1 cellular context compared by ENCODE assay signal in genomic region chr7:100885440-100886141, GRCh38.
TF ChIP-seq lines count a peak whose summit lies in the region.

No MANE protein-coding gene starts in this region.

TF ChIP-seq in K562, 482 proteins besides CTCF, POLR2A, EP300 and RAD21:
- TF ChIP-seq ZBTB12 (CRISPR knock-in tag; IDR thresholded peaks at IDR 0.05) (no peak), POLR2AphosphoS2 (IDR thresholded peaks at IDR 0.05; ENCODE audit: low read length) (peak; percentile 46; the same call in 1 of the 2 replicates), RBFOX2 (IDR thresholded peaks at IDR 0.05; ENCODE audit: low read depth, low read length) (peak; percentile 32; the same call in 1 of the 2 replicates), MGA (IDR thresholded peaks at IDR 0.05) (no peak), NFIC (IDR thresholded peaks at IDR 0.05) (no peak), ZBTB33 (CRISPR knock-in tag; IDR thresholded peaks at IDR 0.05) (peak; percentile 62), MBD1 (CRISPR knock-in tag; IDR thresholded peaks at IDR 0.05) (no peak), RFX5 (IDR thresholded peaks at IDR 0.05; ENCODE audit: low read depth, low read length) (no peak), ZNF232 (CRISPR knock-in tag; IDR thresholded peaks at IDR 0.05) (no peak)
